Comparison of ENCODE assay signal across 8 cellular contexts in the genomic region with DNA sequence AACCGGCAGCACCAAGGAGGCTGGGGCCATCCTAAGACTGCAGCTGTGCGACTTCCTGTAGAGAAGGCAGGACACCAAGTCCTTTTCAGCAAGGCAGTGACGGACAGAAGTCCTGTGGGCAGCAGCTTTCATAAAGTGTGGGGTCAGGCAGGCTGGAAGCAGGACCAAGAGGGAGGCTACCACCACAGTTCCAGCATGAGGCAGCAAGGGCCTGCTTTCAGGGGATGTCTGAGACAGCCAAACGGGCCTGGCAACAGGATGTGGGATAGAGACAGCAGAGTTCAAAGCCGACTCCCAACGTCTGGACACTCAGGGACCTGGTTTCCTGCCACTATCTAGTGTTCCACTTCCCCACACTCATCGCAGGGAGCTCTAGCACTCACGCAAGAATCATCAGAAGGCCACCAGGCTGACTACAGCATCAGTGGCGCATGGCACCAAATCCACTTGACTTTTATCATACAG. TPM values are rescaled to one million over a fixed set of nuclear protein-coding genes. Genes with fewer than 3 reads are reported as not detected.
A peak's percentile ranks its signal among the peaks of the same experiment; 100 is the strongest.
DNase-seq lines count a peak whose midpoint lies in the region; ATAC-seq and TF ChIP-seq lines count a peak whose summit lies in the region.

No MANE protein-coding gene starts in this region.

- DNase-seq in activated T-cell treated with anti-CD3 and anti-CD28 coated beads for 24 hours (ENCODE audit: low read depth) = peak; percentile 16
- DNase-seq in activated T-cell treated with anti-CD3 and anti-CD28 coated beads, Interleukin-2, amount 50 U/mL, for 1 hour = no peak
- peak in 7 of 34 experiments; percentile 4 to 22 (median 17) for DNase-seq in T-cell
- DNase-seq in fibroblast of lung (ENCODE audit: low read depth in 2 of 2) = peak; percentile 40 to 75
- DNase-seq in sigmoid colon = peak; percentile 76
- DNase-seq in Calu3 = no peak
- no peak for DNase-seq in NCI-H748 (lab: John Stamatoyannopoulos, UW; ENCODE audit: unreplicated experiment)

- intact Hi-C loops in sigmoid colon (cut with DNase I) (no loop called here), Calu3 (cut with micrococcal nuclease; ENCODE audit: unreplicated experiment) (loop anchor here (5.0 kb wide), 1 partner anchor 154 kb away; no protein-coding TSS in a partner anchor)

- no peak for TF ChIP-seq POLR2A in sigmoid colon (IDR thresholded peaks at IDR 0.05)

- H3K27me3 ChIP-seq in fibroblast of lung (ENCODE audit: control insufficient read depth, insufficient read depth, low read length) (no peaks in the 10 kb centered on the region), sigmoid colon (no peaks in the 10 kb centered on the region)

- H3K27ac ChIP-seq in fibroblast of lung (ENCODE audit: insufficient read depth, low read length) = peak overlapping the region; percentile 54
- peak overlapping the region; percentile 11 to 83 (median 51) for H3K27ac ChIP-seq in sigmoid colon

- H3K4me3 ChIP-seq in fibroblast of lung (replicated peaks in 1 of 4; ENCODE audit: control extremely low read depth in 1 of 4, insufficient read depth in 1 of 4, low read depth in 3 of 4, low read length in 4 of 4) (no peak overlapping the region), sigmoid colon (no peak overlapping the region)

- CTCF ChIA-PET in T-cell (lab: Charles Lee) (interaction anchor here in 1 of 2 donors (0.7 kb wide), 1 partner anchor 89 kb away, joined by 3 read pairs; the partner anchor contains the start of gene CARHSP1), Calu3 (lab: Charles Lee) (interaction anchor here (0.7 kb wide), 2 partner anchors 1072 to 1999 kb away, joined by 3 to 4 read pairs; no protein-coding TSS in a partner anchor)

- peak overlapping the region; percentile 10 for H3K9ac ChIP-seq in fibroblast of lung (ENCODE audit: insufficient read depth, low read length)

- POLR2A ChIA-PET in T-cell (lab: Charles Lee) = no interaction called here

- TF ChIP-seq CTCF in fibroblast of lung (conservative IDR thresholded peaks at IDR 0.05 in 1 of 2, IDR thresholded peaks at IDR 0.05 in 1 of 2; ENCODE audit: low read depth in 1 of 2, low read length in 2 of 2) = no peak
- no peak for TF ChIP-seq CTCF in sigmoid colon (IDR thresholded peaks at IDR 0.05)
- no peak for TF ChIP-seq CTCF in Calu3 (IDR thresholded peaks at IDR 0.05; ENCODE audit: unreplicated experiment)

- H3K4me1 Mint-ChIP-seq in T-cell (peaks cover 81 to 83% (median 82%) of the 10 kb centered on the region in 3 donors), Calu3 (ENCODE audit: low read depth, unreplicated experiment) (peaks cover 68% of the 10 kb centered on the region)

- ATAC-seq in T-cell (replicated peaks in 1 of 4) = peak in 1 of 4 experiments; percentile 11
- ATAC-seq in HG03108 (IDR thresholded peaks at IDR 0.05; ENCODE audit: unreplicated experiment) = no peak

- H3K27ac Mint-ChIP-seq in T-cell (peak overlapping the region; percentile 91 to 92), Calu3 (ENCODE audit: unreplicated experiment) (no peak overlapping the region)

- H4K20me1 ChIP-seq in fibroblast of lung (ENCODE audit: control insufficient read depth, extremely low read depth, insufficient read depth, low read length) = peaks cover 7% of the 10 kb centered on the region

- H3K4me1 ChIP-seq in fibroblast of lung (ENCODE audit: control insufficient read depth, extremely low read depth, insufficient read depth, low read length) (peaks cover 31% of the 10 kb centered on the region), sigmoid colon (peaks cover 0 to 87% (median 85%) of the 10 kb centered on the region in 4 donors)

- H3K27me3 Mint-ChIP-seq in T-cell (no peaks in the 10 kb centered on the region), Calu3 (ENCODE audit: unreplicated experiment) (no peaks in the 10 kb centered on the region)

- no peaks in the 10 kb centered on the region for H3K9me3 Mint-ChIP-seq in T-cell
- no peaks in the 10 kb centered on the region for H3K9me3 Mint-ChIP-seq in Calu3 (ENCODE audit: low read depth, unreplicated experiment)

- peak overlapping the region; percentile 34 for H3K4me2 ChIP-seq in fibroblast of lung (ENCODE audit: extremely low read depth, insufficient read depth, low read length)

- no peaks in the 10 kb centered on the region for H3K36me3 ChIP-seq in fibroblast of lung (ENCODE audit: control insufficient read depth, insufficient read depth, low read length)
- H3K36me3 ChIP-seq in sigmoid colon = no peaks in the 10 kb centered on the region

- peak overlapping the region; percentile 95 to 96 (median 95) for H3K4me3 Mint-ChIP-seq in T-cell
- no peak overlapping the region for H3K4me3 Mint-ChIP-seq in Calu3 (ENCODE audit: low read depth, unreplicated experiment)

- H3K9me3 ChIP-seq in fibroblast of lung (ENCODE audit: control insufficient read depth, insufficient read depth, low read depth, low read length) = no peaks in the 10 kb centered on the region
- H3K9me3 ChIP-seq in sigmoid colon = no peaks in the 10 kb centered on the region

- no peak overlapping the region for H2AFZ ChIP-seq in fibroblast of lung (ENCODE audit: low read length)

- peaks cover 5% of the 10 kb centered on the region for H3K36me3 Mint-ChIP-seq in T-cell
- H3K36me3 Mint-ChIP-seq in Calu3 (ENCODE audit: insufficient read depth, unreplicated experiment) = peaks cover 34% of the 10 kb centered on the region

- H3K79me2 ChIP-seq in fibroblast of lung (ENCODE audit: control insufficient read depth, insufficient read depth, low read length) = peaks cover 92% of the 10 kb centered on the region

- TF ChIP-seq EP300 in sigmoid colon (IDR thresholded peaks at IDR 0.05) = no peak

- no TSS peak for BruUV-seq in Calu3 (replicated peaks; lab: Mats Ljungman, UMichigan)

- 9 to 20% methylated on average over 9 of the region's 9 CpGs for WGBS in sigmoid colon, 2 donors

RNA-seq across cellular contexts. Expression of gene USP7, which starts 5.3 kb away (rescaled TPM):
- total RNA-seq in T-cell (100 to 1,000 TPM; 159 to 261 (median 169) TPM), fibroblast of lung (48.7 and 49.3 TPM in 2 replicates), sigmoid colon (10 to 100 TPM; 64.9 to 84.5 (median 80.5) TPM), Calu3 (2022) (126 and 165 TPM in 2 replicates)
- polyA plus RNA-seq in fibroblast of lung (22.5 and 27.5 TPM in 2 replicates), sigmoid colon (10 to 100 TPM; 28.8 to 46.1 (median 28.9) TPM)
- 45.6 and 55.4 TPM in 2 replicates for polyA plus RNA-seq in fibroblast of lung (2012)
- 222 and 386 TPM in 2 replicates for polyA minus RNA-seq in fibroblast of lung (ENCODE audit: low replicate concordance)

Comparison
In these comparisons a context has a peak if more than half of its experiments do, and no peak if none do; other contexts are left out.
1. DNase-seq: peak in activated T-cell treated with anti-CD3 and anti-CD28 coated beads for 24 hours (single experiment), fibroblast of lung (2 of 2) and sigmoid colon (single experiment); none in activated T-cell treated with anti-CD3 and anti-CD28 coated beads, Interleukin-2, amount 50 U/mL, for 1 hour (single experiment), Calu3 (single experiment) and NCI-H748 (single experiment).